Comparison of ENCODE assay signal across 18 cellular contexts in genomic region chr3:146701246-146701645, GRCh38.
DNase-seq lines count a peak whose midpoint lies in the region; ATAC-seq, FAIRE-seq and TF ChIP-seq lines count a peak whose summit lies in the region.
"Had no signal": no experiment of that assay in that cellular context is flagged by ENCODE, and none has a peak within 500 bp of the region (broad histone marks: within the 10 kb centered on the region; RNA-seq: fewer than 3 reads in every experiment).

No MANE protein-coding gene starts in this region.

- no peak overlapping the region for H3K14ac ChIP-seq in H1 (ENCODE audit: insufficient read length)

- H3K4me1 Mint-ChIP-seq in CD8-positive, alpha-beta memory T cell: no peaks in the 10 kb centered on the region
- H3K4me1 Mint-ChIP-seq: B cell had no signal

- H2BK12ac ChIP-seq in H1 (ENCODE audit: low read depth, low read length): no peak overlapping the region

- H3K4me2 ChIP-seq in H1 (ENCODE audit: insufficient read depth in 1 of 2, low read depth in 2 of 2, low read length in 2 of 2) (no peak overlapping the region), mesendoderm (ENCODE audit: low read length) (no peak overlapping the region)
- H3K4me2 ChIP-seq: BLaER1 treated with 17β-estradiol and CSF1 and Interleukin-3, amounts not matched to agents 10 nM and 100 nM had no signal

- H3K36me3 Mint-ChIP-seq in CD8-positive, alpha-beta memory T cell: no peaks in the 10 kb centered on the region
- H3K36me3 Mint-ChIP-seq: CD8-positive, alpha-beta T cell had no signal

- FAIRE-seq in H1 (lab: Jason Lieb, UNC): no peak
- FAIRE-seq in frontal cortex (lab: Jason Lieb, UNC): no peak
- FAIRE-seq: H54 had no signal

- H3K36me3 ChIP-seq in H1 (ENCODE audit: control insufficient read depth in 2 of 4, insufficient read depth in 4 of 4, low read length in 3 of 4) (no peaks in the 10 kb centered on the region), mesendoderm (ENCODE audit: control insufficient read depth, insufficient read depth, low read length) (no peaks in the 10 kb centered on the region)
- H3K36me3 ChIP-seq in CD8-positive, alpha-beta memory T cell (ENCODE audit: insufficient read depth, low read length): no peaks in the 10 kb centered on the region
- H3K36me3 ChIP-seq: BLaER1 treated with 17β-estradiol and CSF1 and Interleukin-3, amounts not matched to agents 10 nM and 100 nM had no signal

- H4K20me1 ChIP-seq in H1 (replicated peaks in 1 of 2; ENCODE audit: control insufficient read depth in 1 of 2, insufficient read depth in 2 of 2, low read length in 2 of 2): no peaks in the 10 kb centered on the region
- H4K20me1 ChIP-seq: BLaER1 treated with 17β-estradiol and CSF1 and Interleukin-3, amounts not matched to agents 10 nM and 100 nM had no signal

- H2BK120ac ChIP-seq in H1 (replicated peaks; ENCODE audit: low read depth, low read length): no peak overlapping the region
- H2BK120ac ChIP-seq in mesendoderm (ENCODE audit: low read depth, low read length): no peak overlapping the region

- H3K9me3 Mint-ChIP-seq in CD8-positive, alpha-beta memory T cell: peaks cover 0 to 2% (median 0%) of the 10 kb centered on the region in 5 donors
- H3K9me3 Mint-ChIP-seq: HFFc6 had no signal

- H3K9me3 ChIP-seq in H1 (ENCODE audit: insufficient read depth in 2 of 2, low read depth in 1 of 2, low read length in 1 of 2): no peaks in the 10 kb centered on the region
- no peaks in the 10 kb centered on the region for H3K9me3 ChIP-seq in CD8-positive, alpha-beta memory T cell (ENCODE audit: low read length)

- H3K9ac ChIP-seq in H1 (replicated peaks in 1 of 4; ENCODE audit: extremely low read depth in 1 of 4, low read depth in 3 of 4, low read length in 3 of 4) (no peak overlapping the region), mesendoderm (ENCODE audit: low read length) (no peak overlapping the region)
- H3K9ac ChIP-seq: BLaER1 treated with 17β-estradiol and CSF1 and Interleukin-3, amounts not matched to agents 10 nM and 100 nM had no signal

- H3K23me2 ChIP-seq in H1 (ENCODE audit: low read depth, low read length): no peaks in the 10 kb centered on the region

- POLR2A ChIA-PET in H1 (lab: Charles Lee; ENCODE audit: partially characterized antibody): no interaction called here
- POLR2A ChIA-PET in CD8-positive, alpha-beta memory T cell (lab: Charles Lee): no interaction called here

- H3K27me3 ChIP-seq in H1 (replicated peaks in 1 of 4; ENCODE audit: control insufficient read depth in 3 of 4, extremely low read depth in 1 of 4, insufficient read depth in 3 of 4, low read length in 3 of 4) (no peaks in the 10 kb centered on the region), mesendoderm (ENCODE audit: insufficient read depth, low read length, poor library complexity) (no peaks in the 10 kb centered on the region)
- H3K27me3 ChIP-seq in CD8-positive, alpha-beta memory T cell (ENCODE audit: insufficient read depth, low read length, poor library complexity, severe bottlenecking): no peaks in the 10 kb centered on the region
- H3K27me3 ChIP-seq: BLaER1 treated with 17β-estradiol and CSF1 and Interleukin-3, amounts not matched to agents 10 nM and 100 nM had no signal

- no peak for DNase-seq in H1 (ENCODE audit: low read depth in 1 of 2, low spot score in 2 of 2)
- peak; percentile 15 for DNase-seq in mesendoderm
- DNase-seq in CD8-positive, alpha-beta memory T cell: no peak
- no peak for DNase-seq in NCI-H82 treated with DMSO at 0.1 percent for 48 hours (lab: John Stamatoyannopoulos, UW; ENCODE audit: unreplicated experiment)
- no peak for DNase-seq in frontal cortex (ENCODE audit: low spot score in 2 of 2)
- DNase-seq: CD8-positive, alpha-beta T cell; COR-L47; DMS 273 treated with DMSO at 0.1 percent for 48 hours; DMS53; GDM1; HFFc6; KG1 had no signal

- CTCF ChIA-PET in H1 (lab: Charles Lee; ENCODE audit: partially characterized antibody): interaction anchor here (0.9 kb wide), 1 partner anchor 16 kb away, joined by 3 read pairs; no protein-coding TSS in a partner anchor
- CTCF ChIA-PET in CD8-positive, alpha-beta memory T cell (lab: Charles Lee): no interaction called here

- H4K5ac ChIP-seq in H1 (ENCODE audit: insufficient read length, low read depth, low read length) (no peak overlapping the region), mesendoderm (ENCODE audit: low read length) (no peak overlapping the region)

- no peak overlapping the region for H3K4me3 ChIP-seq in H1 (ENCODE audit: extremely low read depth in 1 of 4, insufficient read depth in 2 of 4, low read depth in 3 of 4, low read length in 4 of 4)
- no peak overlapping the region for H3K4me3 ChIP-seq in mesendoderm (ENCODE audit: low read length)
- H3K4me3 ChIP-seq in CD8-positive, alpha-beta memory T cell (ENCODE audit: low read length): no peak overlapping the region
- H3K4me3 ChIP-seq: BLaER1 treated with 17β-estradiol and CSF1 and Interleukin-3, amounts not matched to agents 10 nM and 100 nM had no signal

- H3K4me1 ChIP-seq in H1 (replicated peaks in 1 of 4; ENCODE audit: control insufficient read depth in 3 of 4, insufficient read depth in 4 of 4, low read length in 3 of 4) (no peaks in the 10 kb centered on the region), mesendoderm (ENCODE audit: control insufficient read depth, low read depth, low read length) (no peaks in the 10 kb centered on the region)
- H3K4me1 ChIP-seq in CD8-positive, alpha-beta memory T cell (ENCODE audit: insufficient read depth, low read length): no peaks in the 10 kb centered on the region

- H2AK5ac ChIP-seq in H1 (ENCODE audit: low read depth, low read length): no peak overlapping the region
- no peak overlapping the region for H2AK5ac ChIP-seq in mesendoderm (ENCODE audit: low read length)

- no peak overlapping the region for H4K8ac ChIP-seq in H1 (ENCODE audit: extremely low read depth, insufficient read depth, low read length)
- no peak overlapping the region for H4K8ac ChIP-seq in mesendoderm (ENCODE audit: low read depth, low read length)

- no peaks in the 10 kb centered on the region for H3K79me1 ChIP-seq in H1 (ENCODE audit: low read depth, low read length)
- H3K79me1 ChIP-seq in mesendoderm (ENCODE audit: low read length): no peaks in the 10 kb centered on the region

- ATAC-seq in HG02938 (IDR thresholded peaks at IDR 0.05; ENCODE audit: unreplicated experiment): peak; percentile 35
- ATAC-seq: CD8-positive, alpha-beta T cell; HCT116 had no signal

- no peak overlapping the region for H2BK5ac ChIP-seq in H1 (ENCODE audit: low read depth, low read length)
- H2BK5ac ChIP-seq in mesendoderm (ENCODE audit: low read length): no peak overlapping the region

- H3K27ac Mint-ChIP-seq in CD8-positive, alpha-beta memory T cell: no peak overlapping the region
- H3K27ac Mint-ChIP-seq: B cell; CD8-positive, alpha-beta T cell; HFFc6 had no signal

- peaks cover 0 to 2% of the 10 kb centered on the region in 2 donors for H3K27me3 Mint-ChIP-seq in CD8-positive, alpha-beta memory T cell
- H3K27me3 Mint-ChIP-seq: B cell had no signal

- H3K56ac ChIP-seq in H1 (replicated peaks; ENCODE audit: insufficient read length, low read depth, low read length) (no peak overlapping the region), mesendoderm (ENCODE audit: low read length) (no peak overlapping the region)

- H3K4ac ChIP-seq in H1 (replicated peaks; ENCODE audit: insufficient read length, low read depth, low read length) (no peak overlapping the region), mesendoderm (ENCODE audit: low read depth, low read length) (no peak overlapping the region)

- H2BK15ac ChIP-seq in H1 (ENCODE audit: low read length) (no peak overlapping the region), mesendoderm (replicated peaks; ENCODE audit: low read depth) (no peak overlapping the region)

- H2AFZ ChIP-seq in H1 (ENCODE audit: low read length): no peak overlapping the region

- H3K23ac ChIP-seq in H1 (ENCODE audit: insufficient read length) (no peak overlapping the region), mesendoderm (ENCODE audit: low read length) (no peak overlapping the region)

- no peak for TF ChIP-seq EP300 in H1 (IDR thresholded peaks at IDR 0.05; ENCODE audit: borderline replicate concordance in 1 of 2, low read depth in 2 of 2, low read length in 2 of 2)

- no peak overlapping the region for H3K4me3 Mint-ChIP-seq in CD8-positive, alpha-beta memory T cell
- H3K4me3 Mint-ChIP-seq: B cell; CD8-positive, alpha-beta T cell; HFFc6 had no signal

- 85% methylated on average over 3 of the region's 3 CpGs; no CpG with 5 or more reads in 1 of the 2 experiments for WGBS in H1 (ENCODE audit: extremely low coverage in 1 of 2, insufficient coverage in 1 of 2, insufficient read length in 1 of 2, insufficient replicate concordance in 2 of 2, low coverage in 1 of 2, low lambda C conversion rate in 2 of 2, missing lambda C conversion rate in 1 of 2), 2 experiments
- no CpG with 5 or more reads among the region's 3 CpGs for WGBS in mesendoderm (ENCODE audit: extremely low coverage, insufficient coverage, low lambda C conversion rate)

- peak; percentile 4 to 14; a peak in 1 of 4 replicates for TF ChIP-seq RAD21 in H1 (IDR thresholded peaks at IDR 0.05 in 1 of 2, conservative IDR thresholded peaks at IDR 0.05 in 1 of 2; ENCODE audit: low read depth in 2 of 2, low read length in 2 of 2)

- TF ChIP-seq CTCF in GM12873 (IDR thresholded peaks at IDR 0.05; ENCODE audit: insufficient read depth, low read depth, low read length, missing control alignments): peak; percentile 22
- peak in 1 of 3 experiments; percentile 22; a peak in 1 of 4 replicates for TF ChIP-seq CTCF in H1 (IDR thresholded peaks at IDR 0.05; ENCODE audit: control extremely low read depth in 1 of 3, insufficient read depth in 1 of 3, low read depth in 1 of 3, low read length in 3 of 3)

- no peak overlapping the region for H2BK20ac ChIP-seq in H1 (ENCODE audit: low read length)

- no peak overlapping the region for H3K27ac ChIP-seq in H1 (ENCODE audit: low read depth, low read length)
- no peak overlapping the region for H3K27ac ChIP-seq in mesendoderm (ENCODE audit: low read depth, low read length)
- H3K27ac ChIP-seq in CD8-positive, alpha-beta memory T cell (ENCODE audit: low read depth, low read length): no peak overlapping the region
- H3K27ac ChIP-seq: BLaER1 treated with 17β-estradiol and CSF1 and Interleukin-3, amounts not matched to agents 10 nM and 100 nM had no signal

- TF ChIP-seq POLR2A in H1 (IDR thresholded peaks at IDR 0.05; ENCODE audit: control extremely low read depth in 1 of 2, low read depth in 2 of 2, low read length in 2 of 2): no peak

- no peak overlapping the region for H4K91ac ChIP-seq in H1 (replicated peaks; ENCODE audit: insufficient read length, low read length)

- H3K79me2 ChIP-seq in H1 (ENCODE audit: control insufficient read depth in 1 of 2, insufficient read depth in 2 of 2, low read length in 2 of 2) (no peaks in the 10 kb centered on the region), mesendoderm (ENCODE audit: control insufficient read depth, insufficient read depth, low read length) (no peaks in the 10 kb centered on the region)

- no peak overlapping the region for H3K18ac ChIP-seq in H1 (ENCODE audit: extremely low read depth, low read length)
- no peak overlapping the region for H3K18ac ChIP-seq in mesendoderm (ENCODE audit: low read length)

TF ChIP-seq in H1, 55 proteins besides CTCF, POLR2A, EP300 and RAD21 (continues in another document):
- TF ChIP-seq KDM5A (IDR thresholded peaks at IDR 0.05; ENCODE audit: low read length) (no peak), SP1 (IDR thresholded peaks at IDR 0.05; ENCODE audit: low read depth, low read length) (no peak), GABPA (IDR thresholded peaks at IDR 0.05; ENCODE audit: borderline replicate concordance, insufficient read depth, low read length) (no peak)
